8 cellular contexts compared by ENCODE assay signal in genomic region chr1:18954270-18955071, GRCh38. TPM values are rescaled to one million over a fixed set of nuclear protein-coding genes. Genes with fewer than 3 reads are reported as not detected.
DNase-seq lines count a peak whose midpoint lies in the region; ATAC-seq and TF ChIP-seq lines count a peak whose summit lies in the region.

No MANE protein-coding gene starts in this region.

- peak overlapping the region; percentile 98 to 100 (median 100) for H3K27ac Mint-ChIP-seq in CD4-positive, alpha-beta memory T cell

- peak overlapping the region; percentile 93 to 98 (median 94) for H3K4me3 Mint-ChIP-seq in CD4-positive, alpha-beta memory T cell

- CTCF ChIA-PET in CD4-positive, alpha-beta memory T cell (lab: Charles Lee; ENCODE audit: partially characterized antibody), result interaction anchor here (0.9 to 12.4 kb wide), 3 partner anchors 19 to 44 kb away, joined by 4 to 206 read pairs (median 143); no protein-coding TSS in a partner anchor

- H3K27me3 ChIP-seq in CD4-positive, alpha-beta memory T cell (ENCODE audit: insufficient read depth, low read length), result no peaks in the 10 kb centered on the region
- peaks cover 6% of the 10 kb centered on the region for H3K27me3 ChIP-seq in osteoblast (ENCODE audit: insufficient read depth, low read length)

- no peaks in the 10 kb centered on the region for H3K27me3 Mint-ChIP-seq in CD4-positive, alpha-beta memory T cell

- no peaks in the 10 kb centered on the region for H3K9me3 ChIP-seq in CD4-positive, alpha-beta memory T cell (ENCODE audit: control insufficient read depth in 1 of 2, low read length in 2 of 2)
- no peaks in the 10 kb centered on the region for H3K9me3 ChIP-seq in osteoblast (ENCODE audit: low read depth, low read length)

- no peak for ATAC-seq in GM18498 (IDR thresholded peaks at IDR 0.05; ENCODE audit: unreplicated experiment)

- H3K4me1 Mint-ChIP-seq in CD4-positive, alpha-beta memory T cell, result peaks cover 42 to 82% (median 62%) of the 10 kb centered on the region in 4 donors

- DNase-seq in CD4-positive, alpha-beta memory T cell, result no peak
- DNase-seq in RKO (ENCODE audit: low spot score) (peak; percentile 24), epithelial cell of prostate (ENCODE audit: low read depth, low spot score) (no peak), osteoblast (ENCODE audit: insufficient read length, low spot score, missing footprints) (peak; percentile 96), NCI-H446 treated with DMSO at 0.1 percent for 48 hours (lab: John Stamatoyannopoulos, UW) (no peak), NCI-H187 (lab: John Stamatoyannopoulos, UW) (no peak), NCI-H69 (lab: John Stamatoyannopoulos, UW) (no peak)

- POLR2A ChIA-PET in CD4-positive, alpha-beta memory T cell (lab: Charles Lee; ENCODE audit: partially characterized antibody), result interaction anchor here (1.0 to 20.6 kb wide), 13 partner anchors 13 to 120 kb away, joined by 3 to 599 read pairs (median 6); partner anchors contain the start of gene ALDH4A1

- peaks cover 3 to 33% of the 10 kb centered on the region in 2 donors for H3K36me3 Mint-ChIP-seq in CD4-positive, alpha-beta memory T cell

- no peak overlapping the region for H2AFZ ChIP-seq in osteoblast (ENCODE audit: low read length)

- no peaks in the 10 kb centered on the region for H3K36me3 ChIP-seq in CD4-positive, alpha-beta memory T cell (ENCODE audit: insufficient read depth, low read length)
- H3K36me3 ChIP-seq in osteoblast (ENCODE audit: insufficient read depth, low read length), result peaks cover 6% of the 10 kb centered on the region

- no peak for TF ChIP-seq CTCF in osteoblast (IDR thresholded peaks at IDR 0.05; ENCODE audit: extremely low read depth, low read depth, low read length)

- H4K20me1 ChIP-seq in osteoblast (ENCODE audit: insufficient read depth, low read length), result peaks cover 18% of the 10 kb centered on the region

- peaks cover 61% of the 10 kb centered on the region for H3K79me2 ChIP-seq in osteoblast (ENCODE audit: insufficient read depth, low read length)

- peaks cover 0 to 1% (median 0%) of the 10 kb centered on the region in 8 donors for H3K9me3 Mint-ChIP-seq in CD4-positive, alpha-beta memory T cell

- peak overlapping the region; percentile 98 for H3K27ac ChIP-seq in CD4-positive, alpha-beta memory T cell (ENCODE audit: low read depth, low read length)
- H3K27ac ChIP-seq in epithelial cell of prostate (peak overlapping the region; percentile 92), osteoblast (ENCODE audit: low read depth, low read length) (peak overlapping the region; percentile 42)

- intact Hi-C loops in CD4-positive, alpha-beta memory T cell (cut with micrococcal nuclease), result loop anchor here (5.0 kb wide), 1 partner anchor 258 kb away; the partner anchor contains the start of gene UBR4

- H3K4me2 ChIP-seq in osteoblast (ENCODE audit: insufficient read depth, low read length), result peak overlapping the region; percentile 91

- peaks cover 76% of the 10 kb centered on the region for H3K4me1 ChIP-seq in CD4-positive, alpha-beta memory T cell (ENCODE audit: insufficient read depth, low read length)
- peaks cover 57% of the 10 kb centered on the region for H3K4me1 ChIP-seq in osteoblast (ENCODE audit: insufficient read depth, low read length)

- peak overlapping the region; percentile 58 to 74 for H3K4me3 ChIP-seq in CD4-positive, alpha-beta memory T cell (ENCODE audit: low read length in 2 of 2)
- H3K4me3 ChIP-seq in osteoblast (ENCODE audit: insufficient read depth, low read length), result peak overlapping the region; percentile 88

RNA-seq across cellular contexts. Expression of gene IFFO2, which starts 2.0 kb away (rescaled TPM):
- total RNA-seq in CD4-positive, alpha-beta memory T cell, result 10 to 100 TPM; 39.0 to 41.3 TPM
- 1 to 10 TPM; 1.3 to 5.2 TPM for polyA plus RNA-seq in CD4-positive, alpha-beta memory T cell
- 6.8 and 10.9 TPM in 2 replicates for total RNA-seq in osteoblast

RNA-seq across cellular contexts. Expression of gene ALDH4A1, which starts 52.1 kb away (rescaled TPM):
- total RNA-seq in CD4-positive, alpha-beta memory T cell, result 1 to 10 TPM; 1.4 to 1.5 TPM
- 1 to 10 TPM; 1.1 to 1.6 TPM for polyA plus RNA-seq in CD4-positive, alpha-beta memory T cell
- 28.6 and 31.8 TPM in 2 replicates for total RNA-seq in osteoblast

Comparison
In these comparisons a context has a peak if more than half of its experiments do, and no peak if none do; other contexts are left out.
1. DNase-seq: peak in RKO (single experiment) and osteoblast (single experiment); none in CD4-positive, alpha-beta memory T cell (0 of 5), epithelial cell of prostate (single experiment), NCI-H446 treated with DMSO at 0.1 percent for 48 hours (single experiment), NCI-H187 (0 of 2) and NCI-H69 (single experiment).
2. H3K27ac ChIP-seq: peak in every context shown above with its lines; median percentile 98 in CD4-positive, alpha-beta memory T cell; 92 in epithelial cell of prostate; 42 in osteoblast.
3. RNA of gene ALDH4A1, which starts 52.1 kb away (total RNA-seq): 28.6 to 31.8 TPM in osteoblast; 1.4 to 1.5 TPM in CD4-positive, alpha-beta memory T cell; every median in the first group is over 10 times any median in the second.